Comparison of ENCODE assay signal across 1 cellular context in genomic region chr5:39016587-39017275, GRCh38.
TF ChIP-seq lines count a peak whose summit lies in the region.

No MANE protein-coding gene starts in this region.

TF ChIP-seq in IMR-90, 13 proteins besides CTCF, POLR2A, EP300 and RAD21:
- peak; percentile 97 for TF ChIP-seq CEBPB (IDR thresholded peaks at IDR 0.05; ENCODE audit: low read depth, low read length)
- no peak for TF ChIP-seq MAZ (IDR thresholded peaks at IDR 0.05; ENCODE audit: borderline replicate concordance, low read depth, low read length)
